Comparison of ENCODE assay signal across 28 cellular contexts in genomic region chr5:110224050-110224449, GRCh38.
"Had no signal": no experiment of that assay in that cellular context is flagged by ENCODE, and none has a peak within 500 bp of the region (broad histone marks: within the 10 kb centered on the region; RNA-seq: fewer than 3 reads in every experiment).

No MANE protein-coding gene starts in this region.

- H3K4me3 ChIP-seq: colonic mucosa, coronary artery, dorsolateral prefrontal cortex, esophagus muscularis mucosa, esophagus squamous epithelium, gastrocnemius medialis, gastroesophageal sphincter, heart left ventricle, heart right ventricle had no signal

- H3K27me3 ChIP-seq: colonic mucosa, dorsolateral prefrontal cortex, esophagus muscularis mucosa, esophagus squamous epithelium, foreskin keratinocyte, gastrocnemius medialis, gastroesophageal sphincter, heart left ventricle, heart right ventricle had no signal

- H3K36me3 ChIP-seq: colonic mucosa, esophagus muscularis mucosa, esophagus squamous epithelium, gastrocnemius medialis, gastroesophageal sphincter, heart left ventricle, heart right ventricle had no signal

- H3K27ac ChIP-seq: colonic mucosa, coronary artery, dorsolateral prefrontal cortex, epithelial cell of prostate, esophagus muscularis mucosa, esophagus squamous epithelium, foreskin keratinocyte, gastrocnemius medialis, gastroesophageal sphincter, heart left ventricle, heart right ventricle had no signal

- FAIRE-seq: colon, endometrium, endothelial cell of umbilical vein, frontal cortex had no signal

- H3K4me1 ChIP-seq: colonic mucosa, esophagus muscularis mucosa, esophagus squamous epithelium, foreskin keratinocyte, gastrocnemius medialis, gastroesophageal sphincter, heart left ventricle, heart right ventricle had no signal

- H3K9me3 ChIP-seq: colonic mucosa had no signal

- DNase-seq: colonic mucosa; cortex of kidney; dermis blood vessel endothelial cell; dorsolateral prefrontal cortex; effector CD4-positive, alpha-beta T cell; effector CD8-positive, alpha-beta T cell; effector memory CD4-positive, alpha-beta T cell; effector memory CD8-positive, alpha-beta T cell; endodermal cell; erythroblast; esophagus squamous epithelium; foreskin fibroblast; foreskin keratinocyte; foreskin melanocyte; gastrocnemius medialis; glutamatergic neuron; head of caudate nucleus; heart left ventricle; heart right ventricle had no signal

- ATAC-seq: effector memory CD8-positive, alpha-beta T cell; esophagus mucosa; foreskin keratinocyte; gastrocnemius medialis; gastroesophageal sphincter; heart left ventricle; heart right ventricle had no signal
